21 cellular contexts compared by ENCODE assay signal in genomic region chr19:6226012-6226411, GRCh38.
"Had no signal": no experiment of that assay in that cellular context is flagged by ENCODE, and none has a peak within 500 bp of the region (broad histone marks: within the 10 kb centered on the region; RNA-seq: fewer than 3 reads in every experiment).

No MANE protein-coding gene starts in this region.

- H3K27me3 ChIP-seq: cardiac muscle cell, hepatocyte, left lung, right lobe of liver, testis had no signal

- H2AFZ ChIP-seq: hepatocyte had no signal

- H3K4me1 Mint-ChIP-seq: activated naive CD4-positive, alpha-beta T cell treated with anti-CD3 and anti-CD28 coated beads, Interleukin-2, amount 10 ng/mL, durations not matched to agents 7 days and 5 days had no signal

- H3K4me3 Mint-ChIP-seq: activated CD4-positive, alpha-beta memory T cell treated with anti-CD3 and anti-CD28 coated beads for 36 hours; activated naive CD4-positive, alpha-beta T cell treated with anti-CD3 and anti-CD28 coated beads, Interleukin-2, amount 10 ng/mL, durations not matched to agents 7 days and 5 days; natural killer cell; stimulated activated naive B cell treated with anti-CD40 and anti-IgM and Interleukin-4, amounts not matched to agents 10 μg/mL and 1 μg/mL and 100 μg/mL, for 72 hours; T-helper 17 cell had no signal

- H3K4me2 ChIP-seq: hepatocyte had no signal

- H3K9me3 ChIP-seq: left lung, right lobe of liver, testis had no signal

- H3K27ac ChIP-seq: cardiac muscle cell, hepatocyte, left lung, right lobe of liver, testis had no signal

- H3K9me3 Mint-ChIP-seq: activated CD4-positive, alpha-beta memory T cell treated with anti-CD3 and anti-CD28 coated beads for 36 hours; activated naive CD4-positive, alpha-beta T cell treated with anti-CD3 and anti-CD28 coated beads, Interleukin-2, amount 10 ng/mL, durations not matched to agents 7 days and 5 days; natural killer cell; stimulated activated naive B cell treated with anti-CD40 and anti-IgM and Interleukin-4, amounts not matched to agents 10 μg/mL and 1 μg/mL and 100 μg/mL, for 72 hours had no signal

- H3K27me3 Mint-ChIP-seq: activated CD4-positive, alpha-beta memory T cell treated with anti-CD3 and anti-CD28 coated beads for 36 hours; activated naive CD4-positive, alpha-beta T cell treated with anti-CD3 and anti-CD28 coated beads, Interleukin-2, amount 10 ng/mL, durations not matched to agents 7 days and 5 days; stimulated activated naive B cell treated with anti-CD40 and anti-IgM and Interleukin-4, amounts not matched to agents 10 μg/mL and 1 μg/mL and 100 μg/mL, for 72 hours; T-helper 17 cell had no signal

- ATAC-seq: left lung; natural killer cell; right lobe of liver; stimulated activated naive B cell treated with anti-CD40 and anti-IgM and Interleukin-4, amounts not matched to agents 10 μg/mL and 1 μg/mL and 100 μg/mL, for 72 hours; T-helper 17 cell had no signal

- H3K4me3 ChIP-seq: cardiac muscle cell, hepatocyte, left lung, right lobe of liver, testis had no signal

- H3K36me3 Mint-ChIP-seq: natural killer cell had no signal

- H3K27ac Mint-ChIP-seq: activated CD4-positive, alpha-beta memory T cell treated with anti-CD3 and anti-CD28 coated beads for 36 hours; T-helper 17 cell had no signal

- DNase-seq: activated CD4-positive, alpha-beta memory T cell treated with anti-CD3 and anti-CD28 coated beads for 36 hours; activated CD4-positive, alpha-beta T cell treated with anti-CD3 and anti-CD28 coated beads for 4 hours; activated CD4-positive, CD25-positive, alpha-beta regulatory T cell; activated effector memory CD4-positive, alpha-beta T cell treated with anti-CD3 and anti-CD28 coated beads, Interleukin-2, amount 50 U/mL, for 16 hours; activated naive CD4-positive, alpha-beta T cell treated with anti-CD3 and anti-CD28 coated beads, Interleukin-2, amount 10 ng/mL, durations not matched to agents 7 days and 5 days; amygdala; dermis blood vessel endothelial cell; effector CD8-positive, alpha-beta T cell; foreskin melanocyte; kidney glomerular epithelial cell; natural killer cell; small intestine; stimulated activated CD4-positive, alpha-beta T cell treated with anti-CD3 and anti-CD28 coated beads, Interleukin-15, amount 100 ng/mL, for 24 hours; stimulated activated naive B cell treated with anti-CD40 and anti-IgM and Interleukin-4, amounts not matched to agents 10 μg/mL and 1 μg/mL and 100 μg/mL, for 72 hours; T-helper 17 cell; testis; trophoblast cell had no signal
